In genomic region chr10:14833106-14833505, GRCh38 we compare ENCODE assay signal across 8 cellular contexts.
"Had no signal": no experiment of that assay in that cellular context is flagged by ENCODE, and none has a peak within 500 bp of the region (broad histone marks: within the 10 kb centered on the region; RNA-seq: fewer than 3 reads in every experiment).

No MANE protein-coding gene starts in this region.

- ATAC-seq: GM12878 had no signal

- FAIRE-seq: G401.6, GM12878, GM12891, GM12892, GM18507, GM19239 had no signal

- DNase-seq: GDM1, GF-D8 had no signal

- H3K4me3 ChIP-seq: GM12878 had no signal
